Comparison of ENCODE assay signal across 1 cellular context in the genomic region with DNA sequence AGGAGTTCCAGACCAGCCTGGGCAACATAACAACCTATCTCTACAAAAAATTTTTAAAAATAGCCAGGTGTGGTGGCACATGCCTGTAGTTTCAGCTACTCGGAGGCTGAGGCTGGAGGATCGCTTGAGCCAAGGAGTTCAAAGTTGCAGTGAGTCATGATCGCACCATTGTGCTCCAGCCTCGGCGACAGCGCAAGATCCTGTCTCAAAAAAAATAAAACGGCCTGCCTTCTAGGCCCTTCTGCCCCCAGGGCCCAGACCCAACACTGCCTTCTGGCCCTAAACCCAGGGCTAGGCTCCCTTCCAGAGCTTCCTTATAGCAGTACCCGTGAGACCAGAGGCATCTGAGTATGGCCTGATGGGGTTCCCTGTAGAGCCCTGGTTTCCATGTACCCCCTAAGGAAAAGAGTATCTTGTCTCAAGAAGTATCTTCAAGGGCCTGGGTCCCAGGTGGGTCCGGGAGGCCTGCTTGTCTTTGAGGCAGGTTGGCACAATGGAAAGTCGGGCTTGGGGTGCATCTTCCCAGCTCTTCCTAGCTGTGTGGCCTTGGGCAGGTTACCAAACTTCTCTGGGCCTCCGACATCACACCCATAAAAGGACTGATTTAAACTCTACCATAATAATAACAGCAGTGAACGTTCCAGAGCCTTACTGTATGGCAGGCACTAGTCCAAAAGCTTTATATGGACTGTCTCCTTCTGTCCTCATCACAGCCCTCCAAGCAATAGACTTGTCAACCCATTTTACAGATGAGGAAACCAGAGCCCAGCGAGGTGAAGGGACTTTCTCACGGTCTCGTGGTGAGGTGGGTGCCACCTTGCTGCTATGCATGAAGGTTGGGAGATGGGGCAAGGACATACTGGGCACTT.
TF ChIP-seq lines count a peak whose summit lies in the region.

No MANE protein-coding gene starts in this region.

TF ChIP-seq in endothelial cell of umbilical vein, 7 proteins besides CTCF, POLR2A, EP300 and RAD21:
- TF ChIP-seq JUN (IDR thresholded peaks at IDR 0.05; ENCODE audit: borderline replicate concordance, insufficient read depth, insufficient read length, low read depth) (no peak), POLR2AphosphoS5 (IDR thresholded peaks at IDR 0.05; ENCODE audit: insufficient read depth, low read depth, low read length) (peak; percentile 22), FOS (IDR thresholded peaks at IDR 0.05; ENCODE audit: borderline replicate concordance, insufficient read depth, low read length) (peak; percentile 48)
